16 cellular contexts compared by ENCODE assay signal in the genomic region with DNA sequence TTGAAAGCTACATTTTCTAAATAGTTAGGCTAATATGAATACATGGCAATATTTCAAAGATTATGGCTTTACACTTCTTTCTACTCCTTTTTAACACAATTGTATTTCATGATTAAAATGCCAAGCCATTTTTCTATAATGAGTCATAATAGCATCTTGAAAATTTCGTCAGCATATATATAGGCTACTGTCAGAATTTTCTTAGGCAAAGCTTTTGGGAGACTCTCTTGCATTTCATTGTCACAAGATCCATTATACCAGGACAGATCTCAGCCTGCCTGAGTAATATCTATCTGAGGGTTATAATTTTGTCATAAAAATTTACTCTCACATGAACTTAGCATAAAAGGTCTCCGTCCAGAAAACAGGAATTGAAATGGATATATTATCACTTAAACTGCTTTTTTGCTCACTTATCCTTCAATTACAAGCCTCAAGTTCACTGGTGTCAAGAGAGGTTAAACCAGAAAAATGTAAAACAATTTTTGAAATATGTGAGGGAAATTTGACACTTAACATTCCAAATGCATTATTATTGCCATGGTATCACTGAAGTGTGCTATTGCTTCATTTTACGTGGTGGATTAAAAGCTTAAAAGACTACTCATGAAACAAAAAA. TPM values are rescaled to one million over a fixed set of nuclear protein-coding genes. Genes with fewer than 3 reads are reported as not detected.
DNase-seq lines count a peak whose midpoint lies in the region; ATAC-seq and TF ChIP-seq lines count a peak whose summit lies in the region.
"Had no signal": no experiment of that assay in that cellular context is flagged by ENCODE, and none has a peak within 500 bp of the region (broad histone marks: within the 10 kb centered on the region; RNA-seq: fewer than 3 reads in every experiment).

No MANE protein-coding gene starts in this region.

- peak; percentile 65 for DNase-seq in AG04449 (ENCODE audit: low read depth, low spot score)
- DNase-seq in HT1080 (ENCODE audit: low read depth): peak; percentile 65
- peak; percentile 46 for DNase-seq in astrocyte of the cerebellum (ENCODE audit: low read depth)
- peak; percentile 23 for DNase-seq in glomerular visceral epithelial cell (ENCODE audit: extremely low spot score)
- DNase-seq in activated CD4-positive, alpha-beta T cell treated with anti-CD3 and anti-CD28 coated beads, Interleukin-2, amount 50 U/mL, for 4 hours: no peak
- DNase-seq in GM10266 (ENCODE audit: extremely low spot score): no peak
- no peak for DNase-seq in cardiac septum (ENCODE audit: low spot score)
- DNase-seq: colonic mucosa, midbrain, NCI-H1105, NCI-H524, testis had no signal

- no peak for ATAC-seq in GM21737 (IDR thresholded peaks at IDR 0.05; ENCODE audit: unreplicated experiment)
- ATAC-seq: esophagus mucosa, Panc1 had no signal

- CTCF ChIA-PET in AG04449 (lab: Yijun Ruan, JAX): no interaction called here

- intact Hi-C loops in cardiac septum (cut with DNase I): no loop called here

- in situ Hi-C loops in astrocyte of the cerebellum (cut with HindIII; ENCODE audit: low sequenced_read_pairs): no loop called here

- H3K4me3 ChIP-seq in AG04449 (ENCODE audit: low read depth, low read length) (no peak overlapping the region), astrocyte of the cerebellum (ENCODE audit: low read depth, low read length) (no peak overlapping the region)
- H3K4me3 ChIP-seq: colonic mucosa, testis had no signal

- POLR2A ChIA-PET in AG04449 (lab: Yijun Ruan, JAX): no interaction called here

- TF ChIP-seq CTCF in AG04449 (IDR thresholded peaks at IDR 0.05; ENCODE audit: insufficient read depth, low read length, missing control alignments) (no peak), astrocyte of the cerebellum (IDR thresholded peaks at IDR 0.05; ENCODE audit: low read depth, low read length, missing control alignments) (no peak), GM10266 (IDR thresholded peaks at IDR 0.05; ENCODE audit: control insufficient read depth, insufficient read depth, low read depth, missing control alignments) (no peak)

RNA-seq across cellular contexts. Expression of gene CPA3, which starts 37.2 kb away (rescaled TPM):
- not detected in 2 replicates for total RNA-seq in HT1080 (2014; rRNA removed; shearing (Covaris generic))
- not detected in 2 replicates for polyA plus RNA-seq in HT1080 (2015; cell fraction: cytosol; rRNA removed)
- not detected in 2 replicates for polyA plus RNA-seq in HT1080 (2015; cell fraction: nucleus; rRNA removed)
- 1.9 TPM for total RNA-seq in cardiac septum
- polyA plus RNA-seq: AG04450 had no signal

Comparison
In these comparisons a context has a peak if more than half of its experiments do, and no peak if none do; other contexts are left out.
1. DNase-seq: peak in AG04449 (single experiment), HT1080 (single experiment), astrocyte of the cerebellum (single experiment) and glomerular visceral epithelial cell (single experiment); none in activated CD4-positive, alpha-beta T cell treated with anti-CD3 and anti-CD28 coated beads, Interleukin-2, amount 50 U/mL, for 4 hours (0 of 2), GM10266 (single experiment) and cardiac septum (single experiment).